16 cellular contexts compared by ENCODE assay signal in the genomic region with DNA sequence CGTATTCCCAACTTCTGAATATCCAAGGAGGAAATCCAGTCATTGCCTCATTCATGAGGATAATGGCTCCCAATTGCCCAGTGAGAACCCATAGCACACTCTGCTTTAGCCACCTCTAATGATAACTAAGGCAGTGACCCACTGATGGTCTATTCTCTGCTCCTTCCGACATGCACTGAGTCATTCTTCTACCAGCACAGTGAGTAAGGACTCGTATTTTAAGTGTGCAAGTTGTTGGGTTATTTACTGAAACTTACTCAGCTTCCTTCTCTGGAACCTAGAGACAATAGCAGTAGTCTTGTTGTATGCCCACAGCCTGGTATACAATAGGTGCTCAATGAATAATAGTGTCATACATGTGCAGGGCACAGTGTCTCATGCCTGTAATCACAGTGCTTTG.
DNase-seq lines count a peak whose midpoint lies in the region; ATAC-seq and TF ChIP-seq lines count a peak whose summit lies in the region.
"Had no signal": no experiment of that assay in that cellular context is flagged by ENCODE, and none has a peak within 500 bp of the region (broad histone marks: within the 10 kb centered on the region; RNA-seq: fewer than 3 reads in every experiment).

No MANE protein-coding gene starts in this region.

- H3K27me3 Mint-ChIP-seq in activated CD4-positive, alpha-beta T cell treated with anti-CD3 and anti-CD28 coated beads for 36 hours, result no peaks in the 10 kb centered on the region
- H3K27me3 Mint-ChIP-seq in natural killer cell treated with Interleukin-12 subunit alpha and Interleukin-12 subunit beta and Interleukin-15 and Interleukin-18, amount 100 ng/mL, for 72 hours, result no peaks in the 10 kb centered on the region

- no peak overlapping the region for H3K4me3 ChIP-seq in SU-DHL-6 (ENCODE audit: insufficient read depth, low read length, poor library complexity, severe bottlenecking)
- H3K4me3 ChIP-seq: left lung, neural progenitor cell, tibial artery had no signal

- H3K36me3 Mint-ChIP-seq in activated CD4-positive, alpha-beta T cell treated with anti-CD3 and anti-CD28 coated beads for 36 hours (ENCODE audit: low read depth), result no peaks in the 10 kb centered on the region
- H3K36me3 Mint-ChIP-seq in natural killer cell treated with Interleukin-12 subunit alpha and Interleukin-12 subunit beta and Interleukin-15 and Interleukin-18, amount 100 ng/mL, for 72 hours, result no peaks in the 10 kb centered on the region
- H3K36me3 Mint-ChIP-seq: neural progenitor cell had no signal

- CTCF ChIA-PET in activated CD4-positive, alpha-beta T cell treated with anti-CD3 and anti-CD28 coated beads for 36 hours (lab: Charles Lee), result interaction anchor here (0.6 to 1.5 kb wide), 5 partner anchors 11 to 181 kb away, joined by 3 to 4 read pairs (median 3); no protein-coding TSS in a partner anchor

- H3K27ac Mint-ChIP-seq in activated CD4-positive, alpha-beta T cell treated with anti-CD3 and anti-CD28 coated beads for 36 hours, result peak overlapping the region; percentile 94
- H3K27ac Mint-ChIP-seq in natural killer cell treated with Interleukin-12 subunit alpha and Interleukin-12 subunit beta and Interleukin-15 and Interleukin-18, amount 100 ng/mL, for 72 hours, result peak overlapping the region; percentile 95 to 99
- H3K27ac Mint-ChIP-seq: neural progenitor cell had no signal

- no peaks in the 10 kb centered on the region for H3F3A ChIP-seq in SU-DHL-6 (ENCODE audit: insufficient read depth)

- H3K4me1 Mint-ChIP-seq in activated CD4-positive, alpha-beta T cell treated with anti-CD3 and anti-CD28 coated beads for 36 hours, result peaks cover 20% of the 10 kb centered on the region
- peaks cover 49 to 50% of the 10 kb centered on the region in 2 donors for H3K4me1 Mint-ChIP-seq in natural killer cell treated with Interleukin-12 subunit alpha and Interleukin-12 subunit beta and Interleukin-15 and Interleukin-18, amount 100 ng/mL, for 72 hours (ENCODE audit: low read depth in 2 of 2)

- no peak overlapping the region for H3K9ac ChIP-seq in SU-DHL-6 (ENCODE audit: low read length)
- H3K9ac ChIP-seq: neural progenitor cell had no signal

- no peaks in the 10 kb centered on the region for H4K20me1 ChIP-seq in SU-DHL-6 (ENCODE audit: low read depth, low read length)

- H3K9me3 Mint-ChIP-seq in activated CD4-positive, alpha-beta T cell treated with anti-CD3 and anti-CD28 coated beads for 36 hours (ENCODE audit: low read depth), result no peaks in the 10 kb centered on the region
- H3K9me3 Mint-ChIP-seq in natural killer cell treated with Interleukin-12 subunit alpha and Interleukin-12 subunit beta and Interleukin-15 and Interleukin-18, amount 100 ng/mL, for 72 hours, result no peaks in the 10 kb centered on the region
- H3K9me3 Mint-ChIP-seq: neural progenitor cell had no signal

- intact Hi-C loops in activated CD4-positive, alpha-beta T cell treated with anti-CD3 and anti-CD28 coated beads for 36 hours (cut with DNase I, micrococcal nuclease), result loop anchor here (5.0 kb wide), 1 partner anchor 297 kb away; no protein-coding TSS in a partner anchor

- peak; percentile 42 for DNase-seq in activated CD4-positive, alpha-beta T cell treated with anti-CD3 and anti-CD28 coated beads for 36 hours
- DNase-seq in activated CD4-positive, alpha-beta T cell treated with anti-CD3 and anti-CD28 coated beads for 4 hours, result no peak
- DNase-seq in natural killer cell treated with Interleukin-12 subunit alpha and Interleukin-12 subunit beta and Interleukin-15 and Interleukin-18, amount 100 ng/mL, for 72 hours (ENCODE audit: low spot score), result no peak
- no peak for DNase-seq in NCI-H526 treated with DMSO at 0.1 percent for 48 hours (lab: John Stamatoyannopoulos, UW)
- DNase-seq: Calu3; effector memory CD4-positive, alpha-beta T cell; left lung; NCI-H146; NCI-H82; tibial artery had no signal

- no peaks in the 10 kb centered on the region for H3K9me3 ChIP-seq in SU-DHL-6 (ENCODE audit: insufficient read depth, low read length)
- H3K9me3 ChIP-seq: left lung, tibial artery had no signal

- H3K79me2 ChIP-seq in SU-DHL-6 (ENCODE audit: insufficient read depth, low read length), result no peaks in the 10 kb centered on the region

- ATAC-seq in activated CD4-positive, alpha-beta T cell treated with anti-CD3 and anti-CD28 coated beads for 36 hours, result peak; percentile 89
- ATAC-seq in HG02938 (IDR thresholded peaks at IDR 0.05; ENCODE audit: unreplicated experiment), result peak; percentile 50
- ATAC-seq in natural killer cell treated with Interleukin-12 subunit alpha and Interleukin-12 subunit beta and Interleukin-15 and Interleukin-18, amount 100 ng/mL, for 72 hours, result peak; percentile 66 to 87
- ATAC-seq in HG03108 (IDR thresholded peaks at IDR 0.05; ENCODE audit: unreplicated experiment), result no peak
- ATAC-seq in GM19397 (IDR thresholded peaks at IDR 0.05; ENCODE audit: unreplicated experiment), result no peak
- ATAC-seq: HepG2, left lung had no signal

- no peak overlapping the region for H3K4me2 ChIP-seq in SU-DHL-6 (ENCODE audit: low read depth, low read length, poor library complexity, severe bottlenecking)
- H3K4me2 ChIP-seq: neural progenitor cell had no signal

- no peaks in the 10 kb centered on the region for H3K9me2 ChIP-seq in SU-DHL-6 (replicated peaks; ENCODE audit: insufficient read depth, low read length)

- H3K4me3 Mint-ChIP-seq in activated CD4-positive, alpha-beta T cell treated with anti-CD3 and anti-CD28 coated beads for 36 hours, result no peak overlapping the region
- peak overlapping the region; percentile 91 for H3K4me3 Mint-ChIP-seq in natural killer cell treated with Interleukin-12 subunit alpha and Interleukin-12 subunit beta and Interleukin-15 and Interleukin-18, amount 100 ng/mL, for 72 hours
- H3K4me3 Mint-ChIP-seq: neural progenitor cell had no signal

- H3K27me3 ChIP-seq in SU-DHL-6 (ENCODE audit: low read length), result no peaks in the 10 kb centered on the region
- H3K27me3 ChIP-seq: left lung, neural progenitor cell, tibial artery had no signal

- POLR2A ChIA-PET in activated CD4-positive, alpha-beta T cell treated with anti-CD3 and anti-CD28 coated beads for 36 hours (lab: Charles Lee), result no interaction called here

- H2AFZ ChIP-seq in SU-DHL-6 (ENCODE audit: low read depth, low read length, severe bottlenecking), result peak overlapping the region; percentile 89
- H2AFZ ChIP-seq: neural progenitor cell had no signal

- TF ChIP-seq CTCF in SU-DHL-6 (IDR thresholded peaks at IDR 0.05; ENCODE audit: insufficient read depth, low read length, poor library complexity, severe bottlenecking), result no peak

- no peak overlapping the region for H3K27ac ChIP-seq in SU-DHL-6 (ENCODE audit: low read depth, low read length)
- H3K27ac ChIP-seq: left lung, neural progenitor cell, tibial artery had no signal

- H3K36me3 ChIP-seq in SU-DHL-6 (ENCODE audit: low read length), result no peaks in the 10 kb centered on the region
- H3K36me3 ChIP-seq: left lung, neural progenitor cell, tibial artery had no signal

Comparison
In these comparisons a context has a peak if more than half of its experiments do, and no peak if none do; other contexts are left out.
1. ATAC-seq: peak in activated CD4-positive, alpha-beta T cell treated with anti-CD3 and anti-CD28 coated beads for 36 hours (single experiment), HG02938 (single experiment) and natural killer cell treated with Interleukin-12 subunit alpha and Interleukin-12 subunit beta and Interleukin-15 and Interleukin-18, amount 100 ng/mL, for 72 hours (2 of 2); none in HG03108 (single experiment) and GM19397 (single experiment).